In the genomic region with DNA sequence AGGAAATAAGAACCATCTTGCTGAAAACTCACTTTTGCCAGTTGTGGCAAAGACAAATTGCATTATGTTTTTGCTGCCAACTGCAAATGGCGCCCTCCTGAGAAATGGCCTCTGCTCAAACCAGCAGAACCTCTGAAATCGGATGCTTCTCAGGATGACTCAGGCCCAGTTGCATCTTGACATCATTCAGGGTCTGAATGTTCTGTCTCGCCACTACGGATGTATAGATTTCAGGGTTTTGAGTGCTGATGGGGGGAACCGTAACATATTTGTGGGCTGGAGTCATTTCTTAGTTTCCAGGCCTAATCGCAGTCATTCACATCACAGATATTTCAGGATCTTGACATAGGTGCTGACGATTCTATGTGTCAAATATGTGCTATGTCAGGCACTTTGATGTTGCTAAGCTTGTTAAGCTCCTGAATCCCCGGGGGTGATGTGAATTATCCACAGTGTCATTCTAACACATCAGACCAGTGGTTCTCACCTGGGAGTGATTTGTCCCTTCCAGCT, we compare ENCODE assay signal across 12 cellular contexts.
A peak's percentile ranks its signal among the peaks of the same experiment; 100 is the strongest.
DNase-seq lines count a peak whose midpoint lies in the region; ATAC-seq and TF ChIP-seq lines count a peak whose summit lies in the region.
"Had no signal": no experiment of that assay in that cellular context is flagged by ENCODE, and none has a peak within 500 bp of the region (broad histone marks: within the 10 kb centered on the region; RNA-seq: fewer than 3 reads in every experiment).

No MANE protein-coding gene starts in this region.

- DNase-seq in activated CD4-positive, CD25-positive, alpha-beta regulatory T cell (lab: John Stamatoyannopoulos, UW): no peak
- DNase-seq in HPDE6-E6E7 (ENCODE audit: extremely low spot score): peak; percentile 91
- DNase-seq in brain microvascular endothelial cell: peak; percentile 100
- peak; percentile 96 for DNase-seq in smooth muscle cell of the brain vasculature (ENCODE audit: low read depth, low spot score)
- no peak for DNase-seq in effector CD4-positive, alpha-beta T cell
- no peak for DNase-seq in NCI-H1694 (lab: John Stamatoyannopoulos, UW)
- DNase-seq: cerebellar nuclear complex, Kasumi-1, T-cell had no signal

- no peaks in the 10 kb centered on the region for H3K27me3 ChIP-seq in brain microvascular endothelial cell (replicated peaks)

- H3K4me3 ChIP-seq in brain microvascular endothelial cell (ENCODE audit: low read depth, low read length): no peak overlapping the region

- no peak for TF ChIP-seq CTCF in brain microvascular endothelial cell (IDR thresholded peaks at IDR 0.05; ENCODE audit: low read depth, low read length, missing control alignments)

- in situ Hi-C loops in brain microvascular endothelial cell (cut with HindIII; ENCODE audit: low pct_ligation_motif_present, low sequenced_read_pairs): no loop called here

- H3K27ac ChIP-seq in brain microvascular endothelial cell: peak overlapping the region; percentile 100
- H3K27ac ChIP-seq: 22Rv1 had no signal

- ATAC-seq in activated CD4-positive, CD25-positive, alpha-beta regulatory T cell treated with anti-CD3 and anti-CD28 coated beads, Interleukin-2, amount 50 U/mL, for 24 hours: peak; percentile 32 to 59
- ATAC-seq in GM18517 (IDR thresholded peaks at IDR 0.05; ENCODE audit: unreplicated experiment): no peak
- ATAC-seq: T-cell had no signal

- H3K36me3 ChIP-seq in brain microvascular endothelial cell (replicated peaks): no peaks in the 10 kb centered on the region

Comparison
In these comparisons a context has a peak if more than half of its experiments do, and no peak if none do; other contexts are left out.
1. DNase-seq: peak in HPDE6-E6E7 (single experiment), brain microvascular endothelial cell (single experiment) and smooth muscle cell of the brain vasculature (single experiment); none in activated CD4-positive, CD25-positive, alpha-beta regulatory T cell (0 of 4), effector CD4-positive, alpha-beta T cell (single experiment) and NCI-H1694 (single experiment).